24 cellular contexts compared by ENCODE assay signal in genomic region chr17:39138416-39139136, GRCh38. TPM values are rescaled to one million over a fixed set of nuclear protein-coding genes. Genes with fewer than 3 reads are reported as not detected.
A peak's percentile ranks its signal among the peaks of the same experiment; 100 is the strongest.
DNase-seq lines count a peak whose midpoint lies in the region; ATAC-seq, FAIRE-seq and TF ChIP-seq lines count a peak whose summit lies in the region.
"Had no signal": no experiment of that assay in that cellular context is flagged by ENCODE, and none has a peak within 500 bp of the region (broad histone marks: within the 10 kb centered on the region; RNA-seq: fewer than 3 reads in every experiment).

No MANE protein-coding gene starts in this region.

- TF ChIP-seq RAD21 in HCT116 (IDR thresholded peaks at IDR 0.05; ENCODE audit: low read depth) (no peak), SK-N-SH (IDR thresholded peaks at IDR 0.05; ENCODE audit: low read length) (no peak), H1 (IDR thresholded peaks at IDR 0.05 in 1 of 2, conservative IDR thresholded peaks at IDR 0.05 in 1 of 2; ENCODE audit: low read depth in 2 of 2, low read length in 2 of 2) (no peak)

- no peak overlapping the region for H2BK120ac ChIP-seq in H1 (replicated peaks; ENCODE audit: low read depth, low read length)

- 89% methylated on average over 14 of the region's 14 CpGs for WGBS in SK-N-SH (ENCODE audit: low lambda C conversion rate)
- 89% methylated on average over 14 of the region's 14 CpGs; no CpG with 5 or more reads in 1 of the 2 experiments for WGBS in H1 (ENCODE audit: extremely low coverage in 1 of 2, insufficient coverage in 1 of 2, insufficient read length in 1 of 2, insufficient replicate concordance in 2 of 2, low coverage in 1 of 2, low lambda C conversion rate in 2 of 2, missing lambda C conversion rate in 1 of 2), 2 experiments

- H3K36me3 ChIP-seq in HCT116 (ENCODE audit: control insufficient read depth in 1 of 2, insufficient read depth in 2 of 2, low read length in 2 of 2) (no peaks in the 10 kb centered on the region), SK-N-SH (replicated peaks in 1 of 2; ENCODE audit: control insufficient read depth in 1 of 2, insufficient read depth in 2 of 2, low read length in 1 of 2) (no peaks in the 10 kb centered on the region), H1 (ENCODE audit: control insufficient read depth in 2 of 4, insufficient read depth in 4 of 4, low read length in 3 of 4) (no peaks in the 10 kb centered on the region), gastrocnemius medialis (no peaks in the 10 kb centered on the region)
- H3K36me3 ChIP-seq: gastroesophageal sphincter, tibial artery had no signal

- no peak overlapping the region for H4K5ac ChIP-seq in H1 (ENCODE audit: insufficient read length, low read depth, low read length)

- H3K4me2 ChIP-seq in HCT116 (ENCODE audit: low read length) (peak overlapping the region; percentile 37), SK-N-SH (peak overlapping the region; percentile 28; the same call in 1 of the 2 replicates), H1 (ENCODE audit: insufficient read depth in 1 of 2, low read depth in 2 of 2, low read length in 2 of 2) (no peak overlapping the region)

- no peaks in the 10 kb centered on the region for H3K23me2 ChIP-seq in H1 (ENCODE audit: low read depth, low read length)

- 0 out of 2 replicates have a peak overlapping the region, but pooled peaks have one; percentile 32 for H2BK20ac ChIP-seq in H1 (ENCODE audit: low read length)

- H2AFZ ChIP-seq in HCT116 (ENCODE audit: low read depth, low read length, poor library complexity, severe bottlenecking) (no peak overlapping the region), SK-N-SH (ENCODE audit: low read depth) (peak overlapping the region; percentile 63; the same call in 1 of the 2 replicates), H1 (ENCODE audit: low read length) (no peak overlapping the region)

- BruUV-seq in HCT116 (replicated peaks; lab: Mats Ljungman, UMichigan) = no TSS peak

- no peaks in the 10 kb centered on the region for H3F3A ChIP-seq in SK-N-SH (replicated peaks; ENCODE audit: insufficient read depth)

- no peak for TF ChIP-seq EP300 in SK-N-SH (IDR thresholded peaks at IDR 0.05; ENCODE audit: borderline replicate concordance in 1 of 2, low read depth in 1 of 2, low read length in 1 of 2)
- no peak for TF ChIP-seq EP300 in H1 (IDR thresholded peaks at IDR 0.05; ENCODE audit: borderline replicate concordance in 1 of 2, low read depth in 2 of 2, low read length in 2 of 2)

- no peak for DNase-seq in HCT116 (ENCODE audit: low read depth, low spot score)
- DNase-seq in SK-N-SH = no peak
- DNase-seq in H1 (ENCODE audit: low read depth in 1 of 2, low spot score in 2 of 2) = no peak
- DNase-seq in gastrocnemius medialis = no peak
- no peak for DNase-seq in NAMALWA (ENCODE audit: low spot score)
- DNase-seq in activated CD8-positive, alpha-beta memory T cell treated with anti-CD3 and anti-CD28 coated beads, Interleukin-2, amount 50 U/mL, for 48 hours = no peak
- DNase-seq: activated T-cell treated with anti-CD3 and anti-CD28 coated beads, Interleukin-2, amount 50 U/mL, for 72 hours; AML-193; dermis blood vessel endothelial cell; DND-41; mucosa of descending colon; NCI-H1436 treated with DMSO at 0.1 percent for 48 hours; NCI-H748 treated with DMSO at 0.1 percent for 48 hours; OCI-M1; stimulated activated CD4-positive, alpha-beta T cell treated with anti-CD3 and anti-CD28 coated beads, Interleukin-1b, Interleukin-23, amount 100 ng/mL, for 48 hours; stimulated activated naive CD4-positive, alpha-beta T cell treated with Interleukin-2 at 50 U/mL for 16 hours; T-helper 9 cell; tibial artery had no signal

- no peak overlapping the region for H3K4me3 ChIP-seq in HCT116 (replicated peaks in 1 of 2; ENCODE audit: low read depth in 1 of 2, low read length in 2 of 2)
- H3K4me3 ChIP-seq in SK-N-SH (ENCODE audit: low read depth in 2 of 2, low read length in 1 of 2) = no peak overlapping the region
- no peak overlapping the region for H3K4me3 ChIP-seq in H1 (ENCODE audit: extremely low read depth in 1 of 4, insufficient read depth in 2 of 4, low read depth in 3 of 4, low read length in 4 of 4)
- no peak overlapping the region for H3K4me3 ChIP-seq in gastrocnemius medialis
- H3K4me3 ChIP-seq: gastroesophageal sphincter, mucosa of descending colon, tibial artery had no signal

- TF ChIP-seq POLR2A in HCT116 (IDR thresholded peaks at IDR 0.05; ENCODE audit: borderline replicate concordance, extremely low read depth, insufficient read depth, insufficient read length) (no peak), H1 (IDR thresholded peaks at IDR 0.05; ENCODE audit: control extremely low read depth in 1 of 2, low read depth in 2 of 2, low read length in 2 of 2) (no peak), gastrocnemius medialis (IDR thresholded peaks at IDR 0.05) (no peak)

- no peaks in the 10 kb centered on the region for H3K79me1 ChIP-seq in H1 (ENCODE audit: low read depth, low read length)

- intact Hi-C loops in HCT116 (cut with micrococcal nuclease) = no loop called here
- intact Hi-C loops in gastrocnemius medialis (cut with DNase I; ENCODE audit: low total_unique reads) = no loop called here

- H2BK15ac ChIP-seq in H1 (ENCODE audit: low read length) = no peak overlapping the region

- no peak overlapping the region for H3K23ac ChIP-seq in H1 (ENCODE audit: insufficient read length)

- no peak overlapping the region; the same call in 1 of the 2 replicates for H4K8ac ChIP-seq in H1 (ENCODE audit: extremely low read depth, insufficient read depth, low read length)

- H3K4ac ChIP-seq in H1 (replicated peaks; ENCODE audit: insufficient read length, low read depth, low read length) = no peak overlapping the region

- FAIRE-seq in H1 (lab: Jason Lieb, UNC) = no peak

- H3K27me3 ChIP-seq in HCT116 (ENCODE audit: insufficient read depth, low read length) = no peaks in the 10 kb centered on the region
- H3K27me3 ChIP-seq in SK-N-SH (ENCODE audit: insufficient read depth) = no peaks in the 10 kb centered on the region
- H3K27me3 ChIP-seq in H1 (replicated peaks in 1 of 4; ENCODE audit: control insufficient read depth in 3 of 4, extremely low read depth in 1 of 4, insufficient read depth in 3 of 4, low read length in 3 of 4) = no peaks in the 10 kb centered on the region
- H3K27me3 ChIP-seq in gastrocnemius medialis = no peaks in the 10 kb centered on the region
- H3K27me3 ChIP-seq: gastroesophageal sphincter had no signal

- no peak; the same call in 1 of the 2 replicates for ATAC-seq in HCT116
- no peak for ATAC-seq in gastrocnemius medialis
- no peak for ATAC-seq in GM21737 (IDR thresholded peaks at IDR 0.05; ENCODE audit: unreplicated experiment)
- ATAC-seq: activated CD4-positive, CD25-positive, alpha-beta regulatory T cell treated with anti-CD3 and anti-CD28 coated beads, Interleukin-2, amount 50 U/mL, for 24 hours; activated T-cell treated with anti-CD3 and anti-CD28 coated beads, Interleukin-2, amount 50 U/mL, for 72 hours; gastroesophageal sphincter; right cardiac atrium had no signal

- POLR2A ChIA-PET in HCT116 (lab: Charles Lee) (no interaction called here), SK-N-SH (lab: Yijun Ruan, JAX) (no interaction called here), H1 (lab: Charles Lee; ENCODE audit: partially characterized antibody) (interaction anchor here (1.5 kb wide), 1 partner anchor 15 kb away, joined by 4 read pairs; no protein-coding TSS in a partner anchor)

- no peak overlapping the region for H3K18ac ChIP-seq in H1 (ENCODE audit: extremely low read depth, low read length)

- no peak overlapping the region for H4K91ac ChIP-seq in H1 (replicated peaks; ENCODE audit: insufficient read length, low read length)

- H3K56ac ChIP-seq in H1 (replicated peaks; ENCODE audit: insufficient read length, low read depth, low read length) = no peak overlapping the region

- no peak overlapping the region for H2AK5ac ChIP-seq in H1 (ENCODE audit: low read depth, low read length)

- H3K9me3 ChIP-seq in HCT116 (ENCODE audit: control insufficient read depth in 1 of 2, insufficient read depth in 1 of 2, low read depth in 1 of 2, low read length in 2 of 2) (no peaks in the 10 kb centered on the region), SK-N-SH (no peaks in the 10 kb centered on the region), H1 (ENCODE audit: insufficient read depth in 2 of 2, low read depth in 1 of 2, low read length in 1 of 2) (no peaks in the 10 kb centered on the region), gastrocnemius medialis (no peaks in the 10 kb centered on the region)
- H3K9me3 ChIP-seq: gastroesophageal sphincter, mucosa of descending colon, tibial artery had no signal

- RAD21 ChIA-PET in HCT116 (lab: Charles Lee; ENCODE audit: low non-redundant PET in 1 of 2, low total read pairs in 2 of 2, uncharacterized antibody in 2 of 2, unreplicated experiment in 2 of 2) = no interaction called here

- no peak overlapping the region for H2BK5ac ChIP-seq in H1 (ENCODE audit: low read depth, low read length)

- no peaks in the 10 kb centered on the region for H3K79me2 ChIP-seq in HCT116 (ENCODE audit: insufficient read depth, low read length)
- H3K79me2 ChIP-seq in SK-N-SH (ENCODE audit: insufficient read depth) = no peaks in the 10 kb centered on the region
- H3K79me2 ChIP-seq in H1 (ENCODE audit: control insufficient read depth in 1 of 2, insufficient read depth in 2 of 2, low read length in 2 of 2) = no peaks in the 10 kb centered on the region

- no peaks in the 10 kb centered on the region for H3K9me2 ChIP-seq in HCT116 (ENCODE audit: insufficient read depth)
- no peaks in the 10 kb centered on the region for H3K9me2 ChIP-seq in SK-N-SH

- peaks cover 5 to 12% of the 10 kb centered on the region in 2 experiments; a peak in 3 of 4 replicates for H3K4me1 ChIP-seq in HCT116 (ENCODE audit: control insufficient read depth in 1 of 2, insufficient read depth in 2 of 2, low read length in 2 of 2)
- H3K4me1 ChIP-seq in SK-N-SH (ENCODE audit: control insufficient read depth in 1 of 2, insufficient read depth in 2 of 2, low read depth in 1 of 2, low read length in 1 of 2) = peaks cover 0 to 12% of the 10 kb centered on the region in 2 experiments; a peak in 1 of 4 replicates
- no peaks in the 10 kb centered on the region for H3K4me1 ChIP-seq in H1 (replicated peaks in 1 of 4; ENCODE audit: control insufficient read depth in 3 of 4, insufficient read depth in 4 of 4, low read length in 3 of 4)
- no peaks in the 10 kb centered on the region for H3K4me1 ChIP-seq in gastrocnemius medialis

- H3K27ac ChIP-seq in HCT116 (ENCODE audit: low read depth, low read length) (no peak overlapping the region), SK-N-SH (ENCODE audit: low read depth in 2 of 2, low read length in 1 of 2) (0 out of 4 replicates have a peak overlapping the region, but pooled peaks of 1 of the 2 experiments have one; percentile 15), H1 (ENCODE audit: low read depth, low read length) (no peak overlapping the region), gastrocnemius medialis (peak overlapping the region in 3 of 4 donors; percentile 37 to 44 (median 43))
- H3K27ac ChIP-seq: gastroesophageal sphincter, tibial artery had no signal

- no peak for TF ChIP-seq CTCF in HCT116 (IDR thresholded peaks at IDR 0.05 in 2 of 3, conservative IDR thresholded peaks at IDR 0.05 in 1 of 3; ENCODE audit: borderline replicate concordance in 1 of 3, insufficient read depth in 1 of 3, low read depth in 2 of 3, low read length in 2 of 3)
- no peak for TF ChIP-seq CTCF in SK-N-SH (IDR thresholded peaks at IDR 0.05)
- no peak for TF ChIP-seq CTCF in H1 (IDR thresholded peaks at IDR 0.05; ENCODE audit: control extremely low read depth in 1 of 3, insufficient read depth in 1 of 3, low read depth in 1 of 3, low read length in 3 of 3)
- TF ChIP-seq CTCF in gastrocnemius medialis (IDR thresholded peaks at IDR 0.05 in 4 of 5, conservative IDR thresholded peaks at IDR 0.05 in 1 of 5) = no peak

- in situ Hi-C loops in gastrocnemius medialis (cut with MboI; ENCODE audit: low sequenced_read_pairs in 4 of 4) = no loop called here

- H2BK12ac ChIP-seq in H1 (ENCODE audit: low read depth, low read length) = no peak overlapping the region

- no peak overlapping the region for H3K9ac ChIP-seq in HCT116 (ENCODE audit: low read length)
- no peak overlapping the region for H3K9ac ChIP-seq in SK-N-SH
- no peak overlapping the region for H3K9ac ChIP-seq in H1 (replicated peaks in 1 of 4; ENCODE audit: extremely low read depth in 1 of 4, low read depth in 3 of 4, low read length in 3 of 4)

- H4K20me1 ChIP-seq in HCT116 (ENCODE audit: insufficient read depth) = no peaks in the 10 kb centered on the region
- H4K20me1 ChIP-seq in SK-N-SH (ENCODE audit: insufficient read depth) = no peaks in the 10 kb centered on the region
- no peaks in the 10 kb centered on the region for H4K20me1 ChIP-seq in H1 (replicated peaks in 1 of 2; ENCODE audit: control insufficient read depth in 1 of 2, insufficient read depth in 2 of 2, low read length in 2 of 2)

- no peak overlapping the region for H3K14ac ChIP-seq in H1 (ENCODE audit: insufficient read length)

- CTCF ChIA-PET in HCT116 (lab: Charles Lee) (interaction anchor here (1.1 kb wide), 1 partner anchor 156 kb away, joined by 3 read pairs; no protein-coding TSS in a partner anchor), SK-N-SH (lab: Yijun Ruan, JAX) (interaction anchor here (1.2 kb wide), 1 partner anchor 15 kb away, joined by 6 read pairs; no protein-coding TSS in a partner anchor), H1 (lab: Charles Lee; ENCODE audit: partially characterized antibody) (interaction anchor here (1.4 to 3.5 kb wide), 3 partner anchors 9 to 37 kb away, joined by 3 to 19 read pairs (median 4); partner anchors contain the start of gene PLXDC1)

RNA-seq across cellular contexts. Expression of gene PLXDC1, which starts 12.9 kb away (rescaled TPM):
- total RNA-seq in HCT116 (2021; ENCODE audit: unreplicated experiment) = 1.8 TPM
- polyA plus RNA-seq in HCT116 (2012) = 2.7 TPM in 2 replicates
- 1.5 and 2.4 TPM in 2 replicates for polyA plus RNA-seq in SK-N-SH (2012; rRNA removed)
- 0.46 and 0.90 TPM in 2 replicates for polyA plus RNA-seq in SK-N-SH (2012; cell fraction: cytosol; rRNA removed)
- 5.0 and 9.6 TPM in 2 replicates for polyA plus RNA-seq in SK-N-SH (2012; cell fraction: nucleus; rRNA removed)
- total RNA-seq in H1 (2021; fragmentation: NEBNext Ultra II Directional; extraction: Animal tissue kit (Norgen Biotek cat#: 25700)) = 3.4 and 4.1 TPM in 2 replicates
- 14.6 and 17.9 TPM in 2 replicates for polyA plus RNA-seq in H1 (2011; rRNA removed)
- 16.1 TPM for polyA plus RNA-seq in H1 (2011; cell fraction: cytosol; rRNA removed)
- 69.7 TPM for polyA plus RNA-seq in H1 (2011; cell fraction: nucleus; rRNA removed)
- polyA plus RNA-seq in H1 (2012, experiment 1 of 2) = 6.9 to 10.0 TPM (median 8.1 TPM) in 4 replicates
- 2.6 TPM for polyA plus RNA-seq in H1 (2012, experiment 2 of 2)
- polyA plus RNA-seq in H1 (2013, experiment 1 of 2) = 1.7 TPM
- 1.6 TPM for polyA plus RNA-seq in H1 (2013, experiment 2 of 2)
- polyA minus RNA-seq in H1 (2011; rRNA and poly(A)+ RNA removed) = 18.7 and 21.7 TPM in 2 replicates
- 9.2 TPM for polyA minus RNA-seq in H1 (2011; cell fraction: cytosol; rRNA and poly(A)+ RNA removed)
- 16.2 TPM for polyA minus RNA-seq in H1 (2011; cell fraction: nucleus; rRNA and poly(A)+ RNA removed)
- 1 to 10 TPM in 3 of 4 donors, under 1 TPM in 1; 0.49 to 4.5 (median 2.4) TPM for total RNA-seq in gastrocnemius medialis
- total RNA-seq: dermis blood vessel endothelial cell had no signal

RNA-seq across cellular contexts. Expression of gene ARL5C, which starts 27.4 kb away (rescaled TPM):
- not detected for total RNA-seq in HCT116 (2021; ENCODE audit: unreplicated experiment)
- not detected in 2 replicates for polyA plus RNA-seq in HCT116 (2012)
- polyA plus RNA-seq in SK-N-SH (2012; rRNA removed) = not detected in 2 replicates
- polyA plus RNA-seq in SK-N-SH (2012; cell fraction: cytosol; rRNA removed) = not detected in 2 replicates
- polyA plus RNA-seq in SK-N-SH (2012; cell fraction: nucleus; rRNA removed) = 0.05 TPM in 1 of 2 replicates, not detected in the other
- total RNA-seq in H1 (2021; fragmentation: NEBNext Ultra II Directional; extraction: Animal tissue kit (Norgen Biotek cat#: 25700)) = not detected in 2 replicates
- polyA plus RNA-seq in H1 (2011; rRNA removed) = not detected in 2 replicates
- polyA plus RNA-seq in H1 (2011; cell fraction: cytosol; rRNA removed) = not detected
- not detected for polyA plus RNA-seq in H1 (2011; cell fraction: nucleus; rRNA removed)
- polyA plus RNA-seq in H1 (2012, experiment 1 of 2) = 0.10 TPM in 1 of 4 replicates, not detected in the others
- not detected for polyA plus RNA-seq in H1 (2012, experiment 2 of 2)
- not detected for polyA plus RNA-seq in H1 (2013, experiment 1 of 2)
- not detected for polyA plus RNA-seq in H1 (2013, experiment 2 of 2)
- 0.06 TPM in 1 of 2 replicates, not detected in the other for polyA minus RNA-seq in H1 (2011; rRNA and poly(A)+ RNA removed)
- polyA minus RNA-seq in H1 (2011; cell fraction: cytosol; rRNA and poly(A)+ RNA removed) = not detected
- not detected for polyA minus RNA-seq in H1 (2011; cell fraction: nucleus; rRNA and poly(A)+ RNA removed)
- total RNA-seq in gastrocnemius medialis = under 1 TPM in 2 of 4 donors, not detected in 2; 0.20 to 0.22 TPM
- total RNA-seq: dermis blood vessel endothelial cell, gastroesophageal sphincter, M059J, mucosa of descending colon, right cardiac atrium, SK-MEL-5 had no signal
- polyA plus RNA-seq: right cardiac atrium had no signal

RNA-seq across cellular contexts. Expression of gene CACNB1, which starts 58.9 kb away (rescaled TPM):
- 13.0 TPM for total RNA-seq in HCT116 (2021; ENCODE audit: unreplicated experiment)
- polyA plus RNA-seq in HCT116 (2012) = 5.4 and 6.5 TPM in 2 replicates
- 7.2 and 7.4 TPM in 2 replicates for polyA plus RNA-seq in SK-N-SH (2012; rRNA removed)
- polyA plus RNA-seq in SK-N-SH (2012; cell fraction: cytosol; rRNA removed) = 1.9 and 3.2 TPM in 2 replicates
- polyA plus RNA-seq in SK-N-SH (2012; cell fraction: nucleus; rRNA removed) = 41.0 and 52.4 TPM in 2 replicates
- 15.1 and 17.8 TPM in 2 replicates for total RNA-seq in H1 (2021; fragmentation: NEBNext Ultra II Directional; extraction: Animal tissue kit (Norgen Biotek cat#: 25700))
- polyA plus RNA-seq in H1 (2011; rRNA removed) = 7.2 and 10.6 TPM in 2 replicates
- polyA plus RNA-seq in H1 (2011; cell fraction: cytosol; rRNA removed) = 7.7 TPM
- 43.5 TPM for polyA plus RNA-seq in H1 (2011; cell fraction: nucleus; rRNA removed)
- 11.9 to 16.4 TPM (median 14.1 TPM) in 4 replicates for polyA plus RNA-seq in H1 (2012, experiment 1 of 2)
- 12.9 TPM for polyA plus RNA-seq in H1 (2012, experiment 2 of 2)
- polyA plus RNA-seq in H1 (2013, experiment 1 of 2) = 7.2 TPM
- polyA plus RNA-seq in H1 (2013, experiment 2 of 2) = 7.1 TPM
- polyA minus RNA-seq in H1 (2011; rRNA and poly(A)+ RNA removed) = 15.8 and 25.4 TPM in 2 replicates
- 8.0 TPM for polyA minus RNA-seq in H1 (2011; cell fraction: cytosol; rRNA and poly(A)+ RNA removed)
- polyA minus RNA-seq in H1 (2011; cell fraction: nucleus; rRNA and poly(A)+ RNA removed) = 18.6 TPM
- total RNA-seq in gastrocnemius medialis = 100 to 1,000 TPM; 236 to 432 (median 340) TPM

Comparison
In these comparisons a context has a peak if more than half of its experiments do, and no peak if none do; other contexts are left out.
1. H3K27ac ChIP-seq: peak in gastrocnemius medialis (3 of 4); none in HCT116 (single experiment) and H1 (single experiment).
2. H3K4me2 ChIP-seq: peak in HCT116 (single experiment) and SK-N-SH (single experiment); none in H1 (0 of 2).
3. RNA of gene CACNB1, which starts 58.9 kb away (total RNA-seq): 236 to 432 TPM in gastrocnemius medialis; 15.1 to 17.8 TPM in H1 and 13.0 TPM in HCT116 (single experiment); every median in the first group is over 10 times any median in the second.